Comparison of ENCODE assay signal across 29 cellular contexts in genomic region chr3:155312781-155313180, GRCh38. TPM values are rescaled to one million over a fixed set of nuclear protein-coding genes. Genes with fewer than 3 reads are reported as not detected.
A peak's percentile ranks its signal among the peaks of the same experiment; 100 is the strongest.
DNase-seq lines count a peak whose midpoint lies in the region; ATAC-seq and TF ChIP-seq lines count a peak whose summit lies in the region.
"Had no signal": no experiment of that assay in that cellular context is flagged by ENCODE, and none has a peak within 500 bp of the region (broad histone marks: within the 10 kb centered on the region; RNA-seq: fewer than 3 reads in every experiment).

No MANE protein-coding gene starts in this region.

- intact Hi-C loops in lower leg skin (cut with DNase I; ENCODE audit: low total_unique reads) = no loop called here

- TF ChIP-seq POLR2A in lower leg skin (IDR thresholded peaks at IDR 0.05) = no peak

- DNase-seq in GM04503 (ENCODE audit: low read depth) (peak; percentile 28), SK-N-MC (ENCODE audit: low read depth, low spot score) (no peak), fibroblast of gingiva (ENCODE audit: low read depth) (peak; percentile 50), renal cortical epithelial cell (ENCODE audit: low read depth) (peak; percentile 22), lower leg skin (ENCODE audit: low spot score in 2 of 2) (no peak), NCI-H69 (lab: John Stamatoyannopoulos, UW) (no peak)
- DNase-seq: activated T-cell treated with anti-CD3 and anti-CD28 coated beads for 4 hours; Caco-2; cerebellar nuclear complex; DMS79 treated with DMSO at 0.1 percent for 48 hours; GOT3; heart left ventricle; NCI-H1105 treated with DMSO at 0.1 percent for 48 hours; NCI-H1930; NCI-H526 treated with DMSO at 0.1 percent for 48 hours; right cardiac atrium; RPMI8226; stimulated activated CD4-positive, alpha-beta T cell treated with anti-CD3 and anti-CD28 coated beads, Interleukin-12 subunit alpha, Interleukin-12 subunit beta, amount 100 ng/mL, for 4 hours; stimulated activated CD4-positive, alpha-beta T cell treated with anti-CD3 and anti-CD28 coated beads, Interleukin-4, amount 100 ng/mL, for 1 hour; transverse colon had no signal

- H3K27ac ChIP-seq in SK-N-MC = peak overlapping the region; percentile 23; the same call in 1 of the 2 replicates
- H3K27ac ChIP-seq: BLaER1 treated with 17β-estradiol and CSF1 and Interleukin-3, amounts not matched to agents 10 nM and 100 nM; heart left ventricle; parathyroid adenoma; transverse colon had no signal

- TF ChIP-seq CTCF in lower leg skin (IDR thresholded peaks at IDR 0.05) = no peak

- WGBS in lower leg skin, 2 donors = 51 to 54% methylated on average over 2 of the region's 2 CpGs

- no peak overlapping the region for H3K9ac ChIP-seq in SK-N-MC (ENCODE audit: insufficient read length)
- H3K9ac ChIP-seq: BLaER1 treated with 17β-estradiol and CSF1 and Interleukin-3, amounts not matched to agents 10 nM and 100 nM; parathyroid adenoma had no signal

- H3K4me3 ChIP-seq in SK-N-MC (no peak overlapping the region), lower leg skin (ENCODE audit: low read depth, poor library complexity, severe bottlenecking) (no peak overlapping the region)
- H3K4me3 ChIP-seq: BLaER1 treated with 17β-estradiol and CSF1 and Interleukin-3, amounts not matched to agents 10 nM and 100 nM; heart left ventricle; transverse colon had no signal

- ATAC-seq in HG03354 (IDR thresholded peaks at IDR 0.05; ENCODE audit: poor library complexity, severe bottlenecking, unreplicated experiment) (no peak), HG02763 (IDR thresholded peaks at IDR 0.05; ENCODE audit: unreplicated experiment) (no peak)
- ATAC-seq: heart left ventricle, right cardiac atrium had no signal

- no peaks in the 10 kb centered on the region for H3K9me3 ChIP-seq in SK-N-MC (ENCODE audit: low read depth, low read length)
- H3K9me3 ChIP-seq: Caco-2, heart left ventricle, transverse colon had no signal

- H3K36me3 ChIP-seq in SK-N-MC (ENCODE audit: insufficient read depth, low read length) = no peaks in the 10 kb centered on the region
- H3K36me3 ChIP-seq: BLaER1 treated with 17β-estradiol and CSF1 and Interleukin-3, amounts not matched to agents 10 nM and 100 nM; heart left ventricle; transverse colon had no signal

RNA-seq across cellular contexts. Expression of gene STRIT1, which starts 19.3 kb away (rescaled TPM):
- total RNA-seq in renal cortical epithelial cell = not detected in 2 replicates
- total RNA-seq in lower leg skin = under 1 TPM in 1 of 4 donors, not detected in 3; 0.42 TPM
- total RNA-seq: astrocyte, Caco-2, lung microvascular endothelial cell, MCF 10A, neural crest cell, SK-MEL-5 had no signal

Comparison
In these comparisons a context has a peak if more than half of its experiments do, and no peak if none do; other contexts are left out.
1. DNase-seq: peak in GM04503 (single experiment), fibroblast of gingiva (single experiment) and renal cortical epithelial cell (single experiment); none in SK-N-MC (single experiment), lower leg skin (0 of 2) and NCI-H69 (single experiment).